34 cellular contexts compared by ENCODE assay signal in genomic region chr11:69474736-69475135, GRCh38. TPM values are rescaled to one million over a fixed set of nuclear protein-coding genes. Genes with fewer than 3 reads are reported as not detected.
"Had no signal": no experiment of that assay in that cellular context is flagged by ENCODE, and none has a peak within 500 bp of the region (broad histone marks: within the 10 kb centered on the region; RNA-seq: fewer than 3 reads in every experiment).

No MANE protein-coding gene starts in this region.

- H3K36me3 ChIP-seq: brain microvascular endothelial cell, MG63 had no signal

- H3K27ac ChIP-seq: brain microvascular endothelial cell, VCaP had no signal

- H3K9me3 ChIP-seq: MG63 had no signal

- H3K4me1 Mint-ChIP-seq: activated B cell treated with CpG ODN at 0.5 μM for 24 hours; activated naive CD4-positive, alpha-beta T cell treated with anti-CD3 and anti-CD28 coated beads, Interleukin-2, amount 10 ng/mL, durations not matched to agents 7 days and 5 days; activated naive CD8-positive, alpha-beta T cell treated with anti-CD3 and anti-CD28 coated beads, Interleukin-2, amount 50 U/mL, for 24 hours had no signal

- ATAC-seq: activated naive CD8-positive, alpha-beta T cell treated with anti-CD3 and anti-CD28 coated beads, Interleukin-2, amount 50 U/mL, for 24 hours; activated T-cell treated with anti-CD3 and anti-CD28 coated beads, Interleukin-2, amount 50 U/mL, for 4 hours; Panc1 had no signal

- H3K36me3 Mint-ChIP-seq: activated CD4-positive, alpha-beta memory T cell treated with anti-CD3 and anti-CD28 coated beads for 36 hours; activated naive CD4-positive, alpha-beta T cell treated with anti-CD3 and anti-CD28 coated beads, Interleukin-2, amount 10 ng/mL, durations not matched to agents 7 days and 5 days; activated naive CD8-positive, alpha-beta T cell had no signal

- H3K4me3 Mint-ChIP-seq: activated B cell treated with CpG ODN at 0.5 μM for 24 hours; activated CD4-positive, alpha-beta memory T cell treated with anti-CD3 and anti-CD28 coated beads for 36 hours; activated naive CD4-positive, alpha-beta T cell treated with anti-CD3 and anti-CD28 coated beads, Interleukin-2, amount 10 ng/mL, durations not matched to agents 7 days and 5 days; activated naive CD8-positive, alpha-beta T cell; activated naive CD8-positive, alpha-beta T cell treated with anti-CD3 and anti-CD28 coated beads, Interleukin-2, amount 50 U/mL, for 24 hours; activated T-cell treated with anti-CD3 and anti-CD28 coated beads, Interleukin-2, amount 50 U/mL, for 4 hours; activated T-helper 1 cell treated with anti-CD3 and anti-CD28 coated beads, Interleukin-12 subunit alpha, Interleukin-12 subunit beta, Interleukin-2, Interleukin-4 antibody, amounts not matched to agents 30 ng/mL and 10 ng/mL and 1 ng/mL, durations not matched to agents 14 hours and 24 hours and 36 hours had no signal

- H3K27me3 Mint-ChIP-seq: activated naive CD8-positive, alpha-beta T cell had no signal

- H3K4me3 ChIP-seq: MG63 had no signal

- H3K27me3 ChIP-seq: brain microvascular endothelial cell, MG63 had no signal

- DNase-seq: activated B cell treated with CpG ODN at 0.5 μM for 24 hours; activated CD4-positive, alpha-beta memory T cell treated with anti-CD3 and anti-CD28 coated beads for 36 hours; activated CD4-positive, alpha-beta T cell treated with anti-CD3 and anti-CD28 coated beads for 4 hours; activated CD4-positive, alpha-beta T cell treated with anti-CD3 and anti-CD28 coated beads, Interleukin-2, amount 50 U/mL, for 1 hour; activated CD4-positive, CD25-positive, alpha-beta regulatory T cell treated with anti-CD3 and anti-CD28 coated beads, Interleukin-2, amount 50 U/mL, for 72 hours; activated CD8-positive, alpha-beta memory T cell treated with anti-CD3 and anti-CD28 coated beads, Interleukin-2, amount 50 U/mL, for 4 hours; activated naive CD4-positive, alpha-beta T cell treated with anti-CD3 and anti-CD28 coated beads, Interleukin-2, amount 10 ng/mL, durations not matched to agents 7 days and 5 days; activated naive CD8-positive, alpha-beta T cell treated with anti-CD3 and anti-CD28 coated beads, Interleukin-2, amount 50 U/mL, for 24 hours; activated T-cell treated with anti-CD3 and anti-CD28 coated beads for 4 hours; activated T-cell treated with anti-CD3 and anti-CD28 coated beads, Interleukin-2, amount 50 U/mL, for 4 hours; anterior cingulate cortex; brain microvascular endothelial cell; Kasumi-1; KG1; MG63; NCI-H1048; NCI-H1105 treated with DMSO at 0.1 percent for 48 hours; NCI-H1436; NCI-H1694; NCI-H1930; NCI-H2081 treated with DMSO at 0.1 percent for 48 hours; NCI-H345; NCI-H524 treated with DMSO at 0.1 percent for 48 hours; SIG-M5; SW 1271; T-helper 1 cell; T-helper 2 cell; T-helper 9 cell had no signal

- H3K9me3 Mint-ChIP-seq: activated B cell treated with CpG ODN at 0.5 μM for 24 hours; activated naive CD4-positive, alpha-beta T cell treated with anti-CD3 and anti-CD28 coated beads, Interleukin-2, amount 10 ng/mL, durations not matched to agents 7 days and 5 days had no signal

- H3K27ac Mint-ChIP-seq: activated B cell treated with CpG ODN at 0.5 μM for 24 hours; activated CD4-positive, alpha-beta memory T cell treated with anti-CD3 and anti-CD28 coated beads for 36 hours; activated naive CD4-positive, alpha-beta T cell treated with anti-CD3 and anti-CD28 coated beads, Interleukin-2, amount 10 ng/mL, durations not matched to agents 7 days and 5 days; activated naive CD8-positive, alpha-beta T cell; activated naive CD8-positive, alpha-beta T cell treated with anti-CD3 and anti-CD28 coated beads, Interleukin-2, amount 50 U/mL, for 24 hours; activated T-helper 1 cell treated with anti-CD3 and anti-CD28 coated beads, Interleukin-12 subunit alpha, Interleukin-12 subunit beta, Interleukin-2, Interleukin-4 antibody, amounts not matched to agents 30 ng/mL and 10 ng/mL and 1 ng/mL, durations not matched to agents 14 hours and 24 hours and 36 hours had no signal

RNA-seq across cellular contexts. Expression of gene LINC01488, which starts 6.7 kb away (rescaled TPM):
- total RNA-seq: activated B cell treated with CpG ODN at 0.5 μM for 24 hours; activated CD4-positive, alpha-beta memory T cell treated with anti-CD3 and anti-CD28 coated beads for 36 hours; activated T-cell treated with anti-CD3 and anti-CD28 coated beads, Interleukin-2, amount 50 U/mL, for 4 hours; activated T-helper 1 cell treated with anti-CD3 and anti-CD28 coated beads, Interleukin-12 subunit alpha, Interleukin-12 subunit beta, Interleukin-2, Interleukin-4 antibody, amounts not matched to agents 30 ng/mL and 10 ng/mL and 1 ng/mL, durations not matched to agents 14 hours and 24 hours and 36 hours; NCI-H460; RPMI7951 had no signal
